In the genomic region with DNA sequence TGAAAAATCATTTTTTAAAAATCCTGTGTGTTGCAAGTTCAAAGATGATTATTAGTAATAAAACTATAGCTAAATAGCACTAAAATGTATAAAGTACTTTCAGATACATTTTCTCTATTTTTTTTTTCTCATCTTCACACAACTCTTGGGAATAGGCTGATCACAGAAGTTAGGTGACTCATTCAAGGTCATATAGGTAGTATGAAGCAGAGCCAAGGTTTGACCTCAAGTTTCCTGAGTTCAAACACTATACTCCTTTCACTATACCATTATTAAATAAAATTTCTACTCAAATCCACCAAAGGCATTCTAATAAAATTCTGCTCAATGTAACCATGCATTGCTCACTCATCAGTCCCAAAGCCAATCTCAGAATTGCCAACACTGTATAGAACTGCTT, we compare ENCODE assay signal across 28 cellular contexts. TPM values are rescaled to one million over a fixed set of nuclear protein-coding genes. Genes with fewer than 3 reads are reported as not detected.
"Had no signal": no experiment of that assay in that cellular context is flagged by ENCODE, and none has a peak within 500 bp of the region (broad histone marks: within the 10 kb centered on the region; RNA-seq: fewer than 3 reads in every experiment).

No MANE protein-coding gene starts in this region.

- H3K27me3 ChIP-seq: neural progenitor cell, ovary, right lobe of liver, sigmoid colon, stomach, thyroid gland, upper lobe of left lung, vagina had no signal

- H3K4me2 ChIP-seq: neural progenitor cell had no signal

- H3K27ac Mint-ChIP-seq: nephron; neural progenitor cell; progenitor cell of endocrine pancreas; stimulated activated effector memory CD8-positive, alpha-beta T cell treated with anti-CD3 and anti-CD28 coated beads, Interleukin-12 subunit alpha, Interleukin-12 subunit beta, amount 100 ng/mL, for 72 hours; stimulated activated naive B cell treated with anti-CD40 and anti-IgM and Interleukin-4, amounts not matched to agents 10 μg/mL and 1 μg/mL and 100 μg/mL, for 72 hours; stimulated activated naive CD8-positive, alpha-beta T cell treated with anti-CD3 and anti-CD28 coated beads, Interleukin-15, Interleukin-2, amounts not matched to agents 100 ng/mL and 50 ng/mL, for 24 hours had no signal

- H3K79me2 ChIP-seq: parathyroid adenoma had no signal

- H3K4me3 Mint-ChIP-seq: nephron; neural progenitor cell; stimulated activated effector memory CD8-positive, alpha-beta T cell treated with anti-CD3 and anti-CD28 coated beads, Interleukin-12 subunit alpha, Interleukin-12 subunit beta, amount 100 ng/mL, for 72 hours; stimulated activated naive B cell treated with anti-CD40 and anti-IgM and Interleukin-4, amounts not matched to agents 10 μg/mL and 1 μg/mL and 100 μg/mL, for 72 hours; stimulated activated naive CD8-positive, alpha-beta T cell treated with anti-CD3 and anti-CD28 coated beads, Interleukin-15, Interleukin-2, amounts not matched to agents 100 ng/mL and 50 ng/mL, for 24 hours had no signal

- H3K4me1 Mint-ChIP-seq: nephron; neural progenitor cell; stimulated activated effector memory CD8-positive, alpha-beta T cell treated with anti-CD3 and anti-CD28 coated beads, Interleukin-12 subunit alpha, Interleukin-12 subunit beta, amount 100 ng/mL, for 72 hours; stimulated activated naive B cell treated with anti-CD40 and anti-IgM and Interleukin-4, amounts not matched to agents 10 μg/mL and 1 μg/mL and 100 μg/mL, for 72 hours had no signal

- FAIRE-seq: small intestine, urothelium cell line had no signal

- H3K9me3 ChIP-seq: ovary, psoas muscle, right lobe of liver, sigmoid colon, stomach, thoracic aorta, thyroid gland, tibial nerve, upper lobe of left lung, vagina had no signal

- H3K9ac ChIP-seq: neural progenitor cell, parathyroid adenoma had no signal

- DNase-seq: occipital lobe; ovary; posterior cingulate gyrus; psoas muscle; right cardiac atrium; right lobe of liver; sigmoid colon; small intestine; stimulated activated CD4-positive, alpha-beta T cell treated with anti-CD3 and anti-CD28 coated beads, Interleukin-15, amount 100 ng/mL, for 24 hours; stimulated activated CD4-positive, alpha-beta T cell treated with anti-CD3 and anti-CD28 coated beads, Interleukin-2, amount 100 ng/mL, for 24 hours; stimulated activated CD4-positive, alpha-beta T cell treated with anti-CD3 and anti-CD28 coated beads, Interleukin-2, amount 100 ng/mL, for 48 hours; stimulated activated CD4-positive, alpha-beta T cell treated with anti-CD3 and anti-CD28 coated beads, Interleukin-4, amount 100 ng/mL, for 24 hours; stimulated activated naive B cell treated with anti-CD40 and anti-IgM and Interleukin-4, amounts not matched to agents 10 μg/mL and 1 μg/mL and 100 μg/mL, for 72 hours; stimulated activated naive CD4-positive, alpha-beta T cell treated with Interleukin-2 at 50 U/mL for 16 hours; stomach; thyroid gland; trophoblast cell; upper lobe of left lung had no signal

- H3K36me3 ChIP-seq: neural progenitor cell, ovary, right lobe of liver, sigmoid colon, stomach, thoracic aorta, thyroid gland, tibial nerve, upper lobe of left lung, vagina had no signal

- H3K27ac ChIP-seq: neural progenitor cell, ovary, parathyroid adenoma, psoas muscle, right lobe of liver, sigmoid colon, stomach, thoracic aorta, thyroid gland, tibial nerve, upper lobe of left lung, vagina had no signal

- H3K9me3 Mint-ChIP-seq: nephron; neural progenitor cell; stimulated activated effector memory CD8-positive, alpha-beta T cell treated with anti-CD3 and anti-CD28 coated beads, Interleukin-12 subunit alpha, Interleukin-12 subunit beta, amount 100 ng/mL, for 72 hours; stimulated activated naive B cell treated with anti-CD40 and anti-IgM and Interleukin-4, amounts not matched to agents 10 μg/mL and 1 μg/mL and 100 μg/mL, for 72 hours; stimulated activated naive CD8-positive, alpha-beta T cell treated with anti-CD3 and anti-CD28 coated beads, Interleukin-15, Interleukin-2, amounts not matched to agents 100 ng/mL and 50 ng/mL, for 24 hours had no signal

- H3K4me1 ChIP-seq: neural progenitor cell, parathyroid adenoma, psoas muscle, right lobe of liver, sigmoid colon, stomach, thyroid gland, tibial nerve, upper lobe of left lung, vagina had no signal

- H2AFZ ChIP-seq: neural progenitor cell, parathyroid adenoma had no signal

- H3K4me3 ChIP-seq: neural progenitor cell, ovary, psoas muscle, right lobe of liver, sigmoid colon, stomach, thoracic aorta, thyroid gland, tibial nerve, upper lobe of left lung, vagina had no signal

- ATAC-seq: psoas muscle; right cardiac atrium; right lobe of liver; stimulated activated effector memory CD8-positive, alpha-beta T cell treated with anti-CD3 and anti-CD28 coated beads, Interleukin-12 subunit alpha, Interleukin-12 subunit beta, amount 100 ng/mL, for 72 hours; stimulated activated naive B cell treated with anti-CD40 and anti-IgM and Interleukin-4, amounts not matched to agents 10 μg/mL and 1 μg/mL and 100 μg/mL, for 72 hours had no signal

- H3K36me3 Mint-ChIP-seq: neural progenitor cell; stimulated activated effector memory CD8-positive, alpha-beta T cell treated with anti-CD3 and anti-CD28 coated beads, Interleukin-12 subunit alpha, Interleukin-12 subunit beta, amount 100 ng/mL, for 72 hours; stimulated activated naive B cell treated with anti-CD40 and anti-IgM and Interleukin-4, amounts not matched to agents 10 μg/mL and 1 μg/mL and 100 μg/mL, for 72 hours had no signal

- H3K27me3 Mint-ChIP-seq: progenitor cell of endocrine pancreas had no signal

RNA-seq across cellular contexts. Expression of a gene that starts 21.3 kb away (rescaled TPM):
- total RNA-seq: psoas muscle, right lobe of liver had no signal
